Comparison of ENCODE assay signal across 12 cellular contexts in the genomic region with DNA sequence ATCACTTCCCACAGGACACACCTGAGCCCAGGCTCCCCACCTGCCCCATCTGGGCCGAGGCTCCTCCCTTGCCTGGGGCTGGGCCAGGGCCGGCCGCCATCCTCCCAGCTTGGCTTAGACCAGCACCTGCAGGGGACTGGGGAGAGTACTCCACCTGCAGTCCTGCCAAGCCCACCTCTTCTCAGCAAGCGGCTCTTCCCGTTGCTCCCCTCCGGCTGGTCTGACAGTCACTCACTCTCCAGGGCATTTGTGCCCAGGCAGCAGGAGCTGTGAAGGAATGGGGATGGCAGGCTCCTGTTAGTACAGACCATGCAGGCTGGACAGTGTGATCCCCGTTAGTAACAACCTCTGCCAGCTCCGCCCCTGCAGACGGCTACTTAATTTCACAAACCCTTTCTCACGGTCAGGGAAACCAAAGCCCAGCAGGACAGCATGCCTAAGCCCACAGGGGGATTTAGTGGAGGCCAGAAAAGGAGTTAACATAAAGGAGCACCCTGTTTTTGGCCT. TPM values are rescaled to one million over a fixed set of nuclear protein-coding genes. Genes with fewer than 3 reads are reported as not detected.
A peak's percentile ranks its signal among the peaks of the same experiment; 100 is the strongest.
DNase-seq lines count a peak whose midpoint lies in the region; ATAC-seq and TF ChIP-seq lines count a peak whose summit lies in the region.
"Had no signal": no experiment of that assay in that cellular context is flagged by ENCODE, and none has a peak within 500 bp of the region (broad histone marks: within the 10 kb centered on the region; RNA-seq: fewer than 3 reads in every experiment).

A gene with protein sequence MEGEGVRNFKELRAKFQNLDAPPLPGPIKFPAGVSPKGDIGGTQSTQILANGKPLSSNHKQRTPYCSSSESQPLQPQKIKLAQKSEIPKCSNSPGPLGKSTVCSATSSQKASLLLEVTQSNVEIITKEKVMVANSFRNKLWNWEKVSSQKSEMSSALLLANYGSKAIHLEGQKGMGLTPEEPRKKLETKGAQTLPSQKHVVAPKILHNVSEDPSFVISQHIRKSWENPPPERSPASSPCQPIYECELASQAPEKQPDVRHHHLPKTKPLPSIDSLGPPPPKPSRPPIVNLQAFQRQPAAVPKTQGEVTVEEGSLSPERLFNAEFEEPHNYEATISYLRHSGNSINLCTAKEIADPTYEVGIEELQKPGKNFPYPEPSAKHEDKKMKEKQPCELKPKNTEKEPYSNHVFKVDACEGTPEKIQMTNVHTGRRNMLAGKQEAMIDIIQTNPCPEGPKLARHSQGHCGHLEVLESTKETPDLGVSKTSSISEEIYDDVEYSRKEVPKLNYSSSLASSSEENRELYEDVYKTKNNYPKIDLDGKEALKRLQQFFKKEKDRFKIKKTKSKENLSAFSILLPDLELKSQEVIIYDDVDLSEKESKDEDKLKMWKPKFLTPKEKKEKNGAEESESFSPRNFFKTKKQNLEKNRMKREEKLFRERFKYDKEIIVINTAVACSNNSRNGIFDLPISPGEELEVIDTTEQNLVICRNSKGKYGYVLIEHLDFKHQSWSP (minus strand): TSS at position 12 of the 507 bp plus-strand sequence. CDS start 114 bp downstream, outside the sequence.

- H3K27me3 ChIP-seq in foreskin keratinocyte (peaks cover 15% of the 10 kb centered on the region), mesendoderm (ENCODE audit: insufficient read depth, low read length, poor library complexity) (no peaks in the 10 kb centered on the region), HAP-1 (ENCODE audit: low read depth) (peaks cover 25% of the 10 kb centered on the region; the same call in 1 of the 2 replicates), Karpas-422 (ENCODE audit: low read length) (no peaks in the 10 kb centered on the region)
- H3K27me3 ChIP-seq: neutrophil had no signal

- H3K4me1 ChIP-seq in foreskin keratinocyte (no peaks in the 10 kb centered on the region), mesendoderm (ENCODE audit: control insufficient read depth, low read depth, low read length) (no peaks in the 10 kb centered on the region), HAP-1 (no peaks in the 10 kb centered on the region), Karpas-422 (ENCODE audit: low read length) (no peaks in the 10 kb centered on the region)

- no peak within 1 kb of the TSS for H3K27ac ChIP-seq in foreskin keratinocyte
- no peak within 1 kb of the TSS for H3K27ac ChIP-seq in mesendoderm (ENCODE audit: low read depth, low read length)
- no peak within 1 kb of the TSS for H3K27ac ChIP-seq in Karpas-422 (ENCODE audit: low read length)
- H3K27ac ChIP-seq: neutrophil, thoracic aorta had no signal

- peak; percentile 61 for ATAC-seq in foreskin keratinocyte

- H3K9me3 ChIP-seq in HAP-1 = no peaks in the 10 kb centered on the region
- no peaks in the 10 kb centered on the region for H3K9me3 ChIP-seq in Karpas-422 (ENCODE audit: low read length)
- H3K9me3 ChIP-seq: neutrophil, thoracic aorta had no signal

- H3K36me3 ChIP-seq in mesendoderm (ENCODE audit: control insufficient read depth, insufficient read depth, low read length) = no peaks in the 10 kb centered on the region
- H3K36me3 ChIP-seq in HAP-1 (replicated peaks) = no peaks in the 10 kb centered on the region
- no peaks in the 10 kb centered on the region for H3K36me3 ChIP-seq in Karpas-422 (ENCODE audit: insufficient read depth, low read length)
- H3K36me3 ChIP-seq: neutrophil, thoracic aorta had no signal

- H2AK5ac ChIP-seq in mesendoderm (ENCODE audit: low read length) = no peak within 1 kb of the TSS

- peaks cover 5% of the 10 kb centered on the region for H3K27me3 Mint-ChIP-seq in type B pancreatic cell

- no peaks in the 10 kb centered on the region for H3K9me2 ChIP-seq in Karpas-422 (replicated peaks; ENCODE audit: insufficient read depth, low read length)

- no peaks in the 10 kb centered on the region for H4K20me1 ChIP-seq in Karpas-422 (ENCODE audit: insufficient read depth, low read depth, low read length)

- H3K56ac ChIP-seq in mesendoderm (ENCODE audit: low read length) = no peak within 1 kb of the TSS

- DNase-seq in NCI-H2107 treated with DMSO at 0.1 percent for 48 hours (lab: John Stamatoyannopoulos, UW; ENCODE audit: unreplicated experiment) (peak; percentile 47), NCI-H2107 (lab: John Stamatoyannopoulos, UW) (no peak), foreskin keratinocyte (no peak), mesendoderm (peak; percentile 63), type B pancreatic cell (ENCODE audit: extremely low spot score, unreplicated experiment) (no peak), HAP-1 (ENCODE audit: low spot score in 2 of 2) (no peak), Karpas-422 (no peak), GM13977 (ENCODE audit: low spot score) (no peak)
- DNase-seq: activated CD4-positive, CD25-positive, alpha-beta regulatory T cell treated with anti-CD3 and anti-CD28 coated beads, Interleukin-2, amount 50 U/mL, for 72 hours; effector CD4-positive, alpha-beta T cell had no signal

- peak within 1 kb of the TSS; percentile 36 for H3K18ac ChIP-seq in mesendoderm (ENCODE audit: low read length)

- no peaks in the 10 kb centered on the region for H3K79me1 ChIP-seq in mesendoderm (ENCODE audit: low read length)

- H3K36me3 Mint-ChIP-seq in type B pancreatic cell = no peaks in the 10 kb centered on the region

- H4K5ac ChIP-seq in mesendoderm (ENCODE audit: low read length) = no peak within 1 kb of the TSS

- no peaks in the 10 kb centered on the region for H3K79me2 ChIP-seq in mesendoderm (ENCODE audit: control insufficient read depth, insufficient read depth, low read length)
- H3K79me2 ChIP-seq in Karpas-422 (ENCODE audit: low read length) = no peaks in the 10 kb centered on the region

- H3K4me3 Mint-ChIP-seq in type B pancreatic cell = peak within 1 kb of the TSS; percentile 42

- peaks cover 5% of the 10 kb centered on the region for H3K9me3 Mint-ChIP-seq in type B pancreatic cell

- no peak within 1 kb of the TSS for H3K4me2 ChIP-seq in mesendoderm (ENCODE audit: low read length)
- H3K4me2 ChIP-seq in Karpas-422 (ENCODE audit: low read depth, low read length, poor library complexity, severe bottlenecking) = no peak within 1 kb of the TSS

- no peak within 1 kb of the TSS for H2BK5ac ChIP-seq in mesendoderm (ENCODE audit: low read length)

- H3K4me3 ChIP-seq in mesendoderm (ENCODE audit: low read length) = no peak within 1 kb of the TSS
- no peak within 1 kb of the TSS for H3K4me3 ChIP-seq in HAP-1
- no peak within 1 kb of the TSS for H3K4me3 ChIP-seq in Karpas-422 (ENCODE audit: low read length)
- H3K4me3 ChIP-seq: thoracic aorta had no signal

- in situ Hi-C loops in HAP-1 (cut with MboI; ENCODE audit: low sequenced_read_pairs) = no loop called here
- in situ Hi-C loops in GM13977 (cut with MboI; ENCODE audit: low pct_unique_long_range_greater_than_20kb, low sequenced_read_pairs, unreplicated experiment) = no loop called here

- no peak within 1 kb of the TSS for H3K23ac ChIP-seq in mesendoderm (ENCODE audit: low read length)

- H3K4me1 Mint-ChIP-seq in type B pancreatic cell (ENCODE audit: unreplicated experiment) = peaks cover 35% of the 10 kb centered on the region

- no peak within 1 kb of the TSS for H2BK120ac ChIP-seq in mesendoderm (ENCODE audit: low read depth, low read length)

- H4K8ac ChIP-seq in mesendoderm (ENCODE audit: low read depth, low read length) = no peak within 1 kb of the TSS

- WGBS in mesendoderm (ENCODE audit: extremely low coverage, insufficient coverage, low lambda C conversion rate) = no CpG with 5 or more reads among the region's 10 CpGs

- H2AFZ ChIP-seq in Karpas-422 (ENCODE audit: low read length) = no peak within 1 kb of the TSS

- no peak within 1 kb of the TSS for H3K4ac ChIP-seq in mesendoderm (ENCODE audit: low read depth, low read length)

- TF ChIP-seq CTCF in foreskin keratinocyte (conservative IDR thresholded peaks at IDR 0.05) = no peak
- TF ChIP-seq CTCF in type B pancreatic cell (conservative IDR thresholded peaks at IDR 0.05) = no peak
- TF ChIP-seq CTCF in GM13977 (IDR thresholded peaks at IDR 0.05; ENCODE audit: extremely low read depth, insufficient read depth, missing control alignments) = no peak

- H3K27ac Mint-ChIP-seq in type B pancreatic cell = no peak within 1 kb of the TSS

- no peak within 1 kb of the TSS for H3K9ac ChIP-seq in mesendoderm (ENCODE audit: low read length)
- H3K9ac ChIP-seq in Karpas-422 (ENCODE audit: low read length) = no peak within 1 kb of the TSS

- no peak within 1 kb of the TSS for H2BK15ac ChIP-seq in mesendoderm (replicated peaks; ENCODE audit: low read depth)

RNA-seq across cellular contexts. Expression of the gene that starts here (rescaled TPM):
- total RNA-seq in foreskin keratinocyte = not detected in 2 replicates
- polyA plus RNA-seq in foreskin keratinocyte = not detected in 2 replicates
- 0.11 TPM for polyA plus RNA-seq in mesendoderm (2013, experiment 1 of 2)
- 0.13 TPM for polyA plus RNA-seq in mesendoderm (2013, experiment 2 of 2)
- 0.76 and 1.3 TPM in 2 replicates for total RNA-seq in type B pancreatic cell (ENCODE audit: low replicate concordance)
- not detected in 2 replicates for total RNA-seq in Karpas-422 (2014; rRNA removed; shearing (Covaris generic); ENCODE audit: low replicate concordance)
- total RNA-seq: thoracic aorta had no signal

Comparison
In these comparisons a context has a peak if more than half of its experiments do, and no peak if none do; other contexts are left out.
1. DNase-seq: peak in NCI-H2107 treated with DMSO at 0.1 percent for 48 hours (single experiment) and mesendoderm (single experiment); none in NCI-H2107 (single experiment), foreskin keratinocyte (0 of 2), type B pancreatic cell (single experiment), HAP-1 (0 of 2), Karpas-422 (single experiment) and GM13977 (single experiment).
2. Peak in ATAC-seq in foreskin keratinocyte; RNA of the gene not detected or under 1 TPM.